In genomic region chr1:211469938-211470529, GRCh38 we compare ENCODE assay signal across 8 cellular contexts. TPM values are rescaled to one million over a fixed set of nuclear protein-coding genes. Genes with fewer than 3 reads are reported as not detected.
A peak's percentile ranks its signal among the peaks of the same experiment; 100 is the strongest.
DNase-seq lines count a peak whose midpoint lies in the region; ATAC-seq, FAIRE-seq and TF ChIP-seq lines count a peak whose summit lies in the region.

No MANE protein-coding gene starts in this region.

- no peak overlapping the region for H3K27ac Mint-ChIP-seq in activated CD4-positive, alpha-beta T cell treated with anti-CD3 and anti-CD28 coated beads, Interleukin-2, amount 10 ng/mL, durations not matched to agents 24 days and 14 days

- peaks cover 2% of the 10 kb centered on the region for H3K4me1 Mint-ChIP-seq in activated CD4-positive, alpha-beta T cell treated with anti-CD3 and anti-CD28 coated beads, Interleukin-2, amount 10 ng/mL, durations not matched to agents 24 days and 14 days

- TF ChIP-seq CTCF in AG04450 (IDR thresholded peaks at IDR 0.05; ENCODE audit: low read depth, low read length): peak; percentile 93

- DNase-seq in AG04450 (ENCODE audit: low read depth, low spot score) (peak; percentile 21), GM19239 (ENCODE audit: insufficient read length, low spot score) (peak; percentile 33), NCI-H2107 (lab: John Stamatoyannopoulos, UW) (peak; percentile 70), medulla oblongata (ENCODE audit: extremely low spot score) (peak; percentile 69)
- DNase-seq in activated CD4-positive, alpha-beta T cell treated with anti-CD3 and anti-CD28 coated beads, Interleukin-2, amount 10 ng/mL, durations not matched to agents 24 days and 14 days: peak; percentile 77
- peak; percentile 9 for DNase-seq in effector CD8-positive, alpha-beta T cell (lab: John Stamatoyannopoulos, UW)
- DNase-seq in stimulated activated CD8-positive, alpha-beta memory T cell treated with anti-CD3 and anti-CD28 coated beads, Interleukin-15, amount 100 ng/mL, for 48 hours (ENCODE audit: low read depth in 2 of 2): peak; percentile 11 to 18

- POLR2A ChIA-PET in AG04450 (lab: Yijun Ruan, JAX): no interaction called here

- H3K9me3 ChIP-seq in AG04450 (ENCODE audit: control insufficient read depth, insufficient read depth, low read length): no peaks in the 10 kb centered on the region

- no peaks in the 10 kb centered on the region for H3K9me3 Mint-ChIP-seq in activated CD4-positive, alpha-beta T cell treated with anti-CD3 and anti-CD28 coated beads, Interleukin-2, amount 10 ng/mL, durations not matched to agents 24 days and 14 days

- CTCF ChIA-PET in AG04450 (lab: Charles Lee): interaction anchor here (0.5 to 4.9 kb wide), 39 partner anchors 9 to 454 kb away, joined by 3 to 92 read pairs (median 4); partner anchors contain the start of genes RD3 and TRAF5

- H3K27me3 ChIP-seq in AG04450 (ENCODE audit: control insufficient read depth, insufficient read depth, low read length): peaks cover 24% of the 10 kb centered on the region

- H3K4me3 Mint-ChIP-seq in activated CD4-positive, alpha-beta T cell treated with anti-CD3 and anti-CD28 coated beads, Interleukin-2, amount 10 ng/mL, durations not matched to agents 24 days and 14 days: no peak overlapping the region

- H3K27ac ChIP-seq in AG04450 (ENCODE audit: low read depth, low read length): no peak overlapping the region

- FAIRE-seq in GM19239 (lab: Jason Lieb, UNC): no peak

- H3K4me3 ChIP-seq in AG04450 (ENCODE audit: low read depth, low read length): no peak overlapping the region

- intact Hi-C loops in activated CD4-positive, alpha-beta T cell treated with anti-CD3 and anti-CD28 coated beads, Interleukin-2, amount 10 ng/mL, durations not matched to agents 24 days and 14 days (cut with micrococcal nuclease): loop anchor here (10.0 kb wide), 1 partner anchor 335 kb away; the partner anchor contains the start of gene KCNH1

- H3K36me3 Mint-ChIP-seq in activated CD4-positive, alpha-beta T cell treated with anti-CD3 and anti-CD28 coated beads, Interleukin-2, amount 10 ng/mL, durations not matched to agents 24 days and 14 days (ENCODE audit: low read depth): no peaks in the 10 kb centered on the region

- no peak for ATAC-seq in HG02884 (IDR thresholded peaks at IDR 0.05; ENCODE audit: unreplicated experiment)

- H3K27me3 Mint-ChIP-seq in activated CD4-positive, alpha-beta T cell treated with anti-CD3 and anti-CD28 coated beads, Interleukin-2, amount 10 ng/mL, durations not matched to agents 24 days and 14 days: peaks cover 16% of the 10 kb centered on the region

RNA-seq across cellular contexts. Expression of gene RD3, which starts 21.9 kb away (rescaled TPM):
- not detected in 2 replicates for polyA plus RNA-seq in AG04450 (2011; rRNA removed)
- polyA minus RNA-seq in AG04450 (2011; rRNA and poly(A)+ RNA removed): not detected in 2 replicates
- total RNA-seq in activated CD4-positive, alpha-beta T cell treated with anti-CD3 and anti-CD28 coated beads, Interleukin-2, amount 10 ng/mL, durations not matched to agents 24 days and 14 days: not detected in 2 replicates

Comparison
In these comparisons a context has a peak if more than half of its experiments do, and no peak if none do; other contexts are left out.
1. DNase-seq: peak in every context shown above with its lines; median percentile 77 in activated CD4-positive, alpha-beta T cell treated with anti-CD3 and anti-CD28 coated beads, Interleukin-2, amount 10 ng/mL, durations not matched to agents 24 days and 14 days; 70 in NCI-H2107; 69 in medulla oblongata; 33 in GM19239; 21 in AG04450; 14 in stimulated activated CD8-positive, alpha-beta memory T cell treated with anti-CD3 and anti-CD28 coated beads, Interleukin-15, amount 100 ng/mL, for 48 hours; 9 in effector CD8-positive, alpha-beta T cell.